In the genomic region with DNA sequence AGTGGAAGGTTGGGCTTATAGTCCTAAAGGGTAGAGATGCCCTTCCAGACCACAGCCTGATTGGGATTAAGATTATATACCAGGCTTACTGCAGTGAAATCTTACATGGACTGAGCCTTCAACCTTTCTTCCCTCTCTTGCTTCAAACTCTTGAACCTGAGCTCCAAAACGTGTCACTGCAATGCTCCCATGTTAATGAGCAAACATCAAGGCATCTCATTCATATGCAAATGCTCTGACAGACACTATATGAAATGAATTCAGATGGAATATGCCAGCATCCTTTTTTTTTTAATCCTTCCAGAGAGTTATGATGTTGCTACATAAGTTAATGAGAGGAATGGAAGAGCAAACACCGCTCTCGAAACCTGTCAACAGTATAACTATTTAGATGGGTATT, we compare ENCODE assay signal across 36 cellular contexts.
"Had no signal": no experiment of that assay in that cellular context is flagged by ENCODE, and none has a peak within 500 bp of the region (broad histone marks: within the 10 kb centered on the region; RNA-seq: fewer than 3 reads in every experiment).

No MANE protein-coding gene starts in this region.

- H3K9me3 ChIP-seq: adrenal gland, body of pancreas had no signal

- H3K4me3 ChIP-seq: adrenal gland, body of pancreas, breast epithelium, cardiac muscle cell had no signal

- H3K27ac ChIP-seq: adrenal gland, body of pancreas, brain microvascular endothelial cell, breast epithelium, cardiac muscle cell, VCaP had no signal

- H3K27me3 ChIP-seq: adrenal gland, body of pancreas, brain microvascular endothelial cell, breast epithelium, cardiac muscle cell had no signal

- H3K4me1 ChIP-seq: body of pancreas, breast epithelium had no signal

- ATAC-seq: activated CD8-positive, alpha-beta T cell treated with anti-CD3 and anti-CD28 coated beads for 36 hours; activated naive CD4-positive, alpha-beta T cell treated with anti-CD3 and anti-CD28 coated beads, Interleukin-2, amount 50 U/mL, for 72 hours; activated T-cell treated with anti-CD3 and anti-CD28 coated beads, Interleukin-2, amount 50 U/mL, for 4 hours; activated T-cell treated with anti-CD3 and anti-CD28 coated beads, Interleukin-2, amount 50 U/mL, for 72 hours; activated T-helper 17 cell treated with anti-CD3 and anti-CD28 coated beads, Interleukin-2, amount 50 U/mL, for 72 hours; body of pancreas had no signal

- DNase-seq: activated B cell treated with CpG ODN at 0.5 μM for 24 hours; activated CD4-positive, alpha-beta memory T cell treated with anti-CD3 and anti-CD28 coated beads for 36 hours; activated CD4-positive, alpha-beta T cell treated with anti-CD3 and anti-CD28 coated beads for 4 hours; activated CD4-positive, alpha-beta T cell treated with anti-CD3 and anti-CD28 coated beads, Interleukin-2, amount 10 ng/mL, durations not matched to agents 24 days and 14 days; activated CD4-positive, alpha-beta T cell treated with anti-CD3 and anti-CD28 coated beads, Interleukin-2, amount 50 U/mL, for 1 hour; activated CD4-positive, alpha-beta T cell treated with anti-CD3 and anti-CD28 coated beads, Interleukin-2, amount 50 U/mL, for 4 hours; activated CD4-positive, CD25-positive, alpha-beta regulatory T cell treated with anti-CD3 and anti-CD28 coated beads, Interleukin-2, amount 50 U/mL, for 72 hours; activated CD8-positive, alpha-beta memory T cell treated with anti-CD3 and anti-CD28 coated beads, Interleukin-2, amount 50 U/mL, for 4 hours; activated CD8-positive, alpha-beta T cell treated with anti-CD3 and anti-CD28 coated beads for 36 hours; activated effector memory CD4-positive, alpha-beta T cell treated with anti-CD3 and anti-CD28 coated beads, Interleukin-2, amount 50 U/mL, for 16 hours; activated gamma-delta T cell treated with Interleukin-2 at 50 U/mL for 16 hours; activated naive CD4-positive, alpha-beta T cell; activated naive CD4-positive, alpha-beta T cell treated with anti-CD3 and anti-CD28 coated beads for 36 hours; activated naive CD4-positive, alpha-beta T cell treated with anti-CD3 and anti-CD28 coated beads, Interleukin-2, amount 50 U/mL, for 16 hours; activated naive CD8-positive, alpha-beta T cell treated with anti-CD3 and anti-CD28 coated beads for 36 hours; activated T-cell treated with anti-CD3 and anti-CD28 coated beads for 4 hours; activated T-cell treated with anti-CD3 and anti-CD28 coated beads, Interleukin-2, amount 50 U/mL, for 1 hour; activated T-cell treated with anti-CD3 and anti-CD28 coated beads, Interleukin-2, amount 50 U/mL, for 4 hours; activated T-cell treated with anti-CD3 and anti-CD28 coated beads, Interleukin-2, amount 50 U/mL, for 72 hours; adrenal gland; amniotic stem cell; aorta; body of pancreas; brain microvascular endothelial cell; caudate nucleus; cerebellar nuclear complex; T-helper 1 cell; T-helper 2 cell; T-helper 9 cell had no signal

- FAIRE-seq: astrocyte, TTC549 had no signal

- H3K36me3 ChIP-seq: adrenal gland, brain microvascular endothelial cell, breast epithelium, cardiac muscle cell had no signal
